9 cellular contexts compared by ENCODE assay signal in genomic region chr6:137102851-137103492, GRCh38. TPM values are rescaled to one million over a fixed set of nuclear protein-coding genes. Genes with fewer than 3 reads are reported as not detected.
DNase-seq lines count a peak whose midpoint lies in the region; ATAC-seq lines count a peak whose summit lies in the region.
"Had no signal": no experiment of that assay in that cellular context is flagged by ENCODE, and none has a peak within 500 bp of the region (broad histone marks: within the 10 kb centered on the region; RNA-seq: fewer than 3 reads in every experiment).

No MANE protein-coding gene starts in this region.

- no peak overlapping the region for H3K27ac Mint-ChIP-seq in CD4-positive, CD25-positive, alpha-beta regulatory T cell
- H3K27ac Mint-ChIP-seq in T-helper 2 cell treated with Interferon-gamma antibody and Interleukin-4, amounts not matched to agents 5 μg/mL and 100 μg/mL, for 36 hours = no peak overlapping the region

- H3K27me3 Mint-ChIP-seq in CD4-positive, CD25-positive, alpha-beta regulatory T cell = peaks cover 19% of the 10 kb centered on the region
- H3K27me3 Mint-ChIP-seq in T-helper 2 cell treated with Interferon-gamma antibody and Interleukin-4, amounts not matched to agents 5 μg/mL and 100 μg/mL, for 36 hours (ENCODE audit: low read depth) = no peaks in the 10 kb centered on the region

- no peaks in the 10 kb centered on the region for H3K4me1 ChIP-seq in CD4-positive, CD25-positive, alpha-beta regulatory T cell (ENCODE audit: control insufficient read depth, insufficient read depth, low read length, poor library complexity, severe bottlenecking)
- H3K4me1 ChIP-seq: colonic mucosa had no signal

- no peak overlapping the region for H3K4me3 Mint-ChIP-seq in CD4-positive, CD25-positive, alpha-beta regulatory T cell
- H3K4me3 Mint-ChIP-seq in T-helper 2 cell treated with Interferon-gamma antibody and Interleukin-4, amounts not matched to agents 5 μg/mL and 100 μg/mL, for 36 hours = no peak overlapping the region

- peaks cover 2% of the 10 kb centered on the region for H3K27me3 ChIP-seq in CD4-positive, CD25-positive, alpha-beta regulatory T cell (ENCODE audit: control insufficient read depth, insufficient read depth, low read length)
- H3K27me3 ChIP-seq: colonic mucosa had no signal

- no peak for DNase-seq in CD4-positive, CD25-positive, alpha-beta regulatory T cell
- peak; percentile 28 for DNase-seq in T-helper 2 cell treated with Interferon-gamma antibody and Interleukin-4, amounts not matched to agents 5 μg/mL and 100 μg/mL, for 36 hours (ENCODE audit: low spot score)
- DNase-seq in medulla oblongata (ENCODE audit: extremely low spot score) (no peak), COR-L47 (lab: John Stamatoyannopoulos, UW) (no peak), NCI-H446 (lab: John Stamatoyannopoulos, UW) (no peak), NCI-H1436 (lab: John Stamatoyannopoulos, UW) (no peak)
- DNase-seq: colonic mucosa had no signal

- ATAC-seq in CD4-positive, CD25-positive, alpha-beta regulatory T cell (ENCODE audit: low read depth in 2 of 2) = peak; percentile 55 to 59
- ATAC-seq in GM19025 (IDR thresholded peaks at IDR 0.05; ENCODE audit: low read depth, unreplicated experiment) (peak; percentile 95), HG02943 (IDR thresholded peaks at IDR 0.05; ENCODE audit: low read depth, unreplicated experiment) (peak; percentile 84)

- no peaks in the 10 kb centered on the region for H3K36me3 Mint-ChIP-seq in CD4-positive, CD25-positive, alpha-beta regulatory T cell
- H3K36me3 Mint-ChIP-seq in T-helper 2 cell treated with Interferon-gamma antibody and Interleukin-4, amounts not matched to agents 5 μg/mL and 100 μg/mL, for 36 hours (ENCODE audit: low read depth) = peaks cover 3% of the 10 kb centered on the region

- H3K9me3 Mint-ChIP-seq in CD4-positive, CD25-positive, alpha-beta regulatory T cell = peaks cover 0 to 4% (median 0%) of the 10 kb centered on the region in 7 donors
- peaks cover 5% of the 10 kb centered on the region for H3K9me3 Mint-ChIP-seq in T-helper 2 cell treated with Interferon-gamma antibody and Interleukin-4, amounts not matched to agents 5 μg/mL and 100 μg/mL, for 36 hours

- peaks cover 0 to 5% (median 0%) of the 10 kb centered on the region in 4 donors for H3K4me1 Mint-ChIP-seq in CD4-positive, CD25-positive, alpha-beta regulatory T cell
- H3K4me1 Mint-ChIP-seq in T-helper 2 cell treated with Interferon-gamma antibody and Interleukin-4, amounts not matched to agents 5 μg/mL and 100 μg/mL, for 36 hours (ENCODE audit: low read depth) = peaks cover 16% of the 10 kb centered on the region

- H3K9me3 ChIP-seq in CD4-positive, CD25-positive, alpha-beta regulatory T cell (ENCODE audit: control insufficient read depth in 2 of 2, low read length in 2 of 2) = no peaks in the 10 kb centered on the region
- H3K9me3 ChIP-seq: colonic mucosa had no signal

- H3K4me3 ChIP-seq in CD4-positive, CD25-positive, alpha-beta regulatory T cell (ENCODE audit: low read depth, low read length) = no peak overlapping the region
- H3K4me3 ChIP-seq: colonic mucosa had no signal

- H3K36me3 ChIP-seq in CD4-positive, CD25-positive, alpha-beta regulatory T cell (ENCODE audit: control insufficient read depth, insufficient read depth, low read length) = no peaks in the 10 kb centered on the region
- H3K36me3 ChIP-seq: colonic mucosa had no signal

- H3K27ac ChIP-seq in CD4-positive, CD25-positive, alpha-beta regulatory T cell (ENCODE audit: insufficient read depth, low read length, poor library complexity, severe bottlenecking) = no peak overlapping the region
- H3K27ac ChIP-seq: colonic mucosa had no signal

RNA-seq across cellular contexts. Expression of gene IL20RA, which starts 58.2 kb away (rescaled TPM):
- total RNA-seq in CD4-positive, CD25-positive, alpha-beta regulatory T cell = not detected
- not detected for polyA plus RNA-seq in CD4-positive, CD25-positive, alpha-beta regulatory T cell
